ENCODE assay signal across 8 cellular contexts in the genomic region with DNA sequence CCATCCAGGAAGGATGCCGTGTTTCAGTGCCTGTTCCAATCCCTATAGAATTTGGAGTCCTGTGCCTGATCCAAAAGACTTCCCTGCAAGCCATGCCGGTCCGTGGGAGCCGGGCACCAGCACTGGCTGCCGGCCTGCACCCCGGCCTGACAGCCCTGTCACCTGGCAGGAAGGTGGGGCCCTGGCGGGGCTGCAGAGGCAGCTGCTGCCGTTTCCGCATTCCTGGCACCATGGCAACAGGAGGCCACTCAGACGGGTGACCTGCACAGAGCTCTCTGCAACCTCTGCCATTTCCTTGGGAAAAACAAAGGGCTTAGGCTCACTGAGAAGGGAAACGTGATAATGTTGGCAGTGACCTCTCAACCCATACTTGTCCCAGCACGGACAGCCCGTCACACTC.
A peak's percentile ranks its signal among the peaks of the same experiment; 100 is the strongest.
DNase-seq lines count a peak whose midpoint lies in the region; ATAC-seq and TF ChIP-seq lines count a peak whose summit lies in the region.

No MANE protein-coding gene starts in this region.

- no peak for TF ChIP-seq CTCF in GM06990 (IDR thresholded peaks at IDR 0.05; ENCODE audit: insufficient read depth, low read length, poor library complexity, severe bottlenecking)
- TF ChIP-seq CTCF in colonic mucosa (IDR thresholded peaks at IDR 0.05): no peak

- DNase-seq in GM06990 (ENCODE audit: extremely low read depth, insufficient read length): peak; percentile 30
- DNase-seq in NCI-H2029 (lab: John Stamatoyannopoulos, UW): peak; percentile 83
- peak; percentile 90 for DNase-seq in colonic mucosa
- DNase-seq in mucosa of gallbladder (ENCODE audit: low spot score): peak; percentile 87

- intact Hi-C loops in colonic mucosa (cut with DNase I): loop anchor here (10.0 kb wide), 1 partner anchor 1126 kb away; no protein-coding TSS in a partner anchor

- peak overlapping the region; percentile 8 to 12 for H3K9ac ChIP-seq in colonic mucosa (ENCODE audit: low read depth in 2 of 2, low read length in 2 of 2)

- no peak overlapping the region for H3K4me3 ChIP-seq in GM06990 (replicated peaks; ENCODE audit: low read depth, low read length)
- H3K4me3 ChIP-seq in colonic mucosa: no peak overlapping the region

- no peaks in the 10 kb centered on the region for H3K9me3 ChIP-seq in colonic mucosa

- no peaks in the 10 kb centered on the region for H3K36me3 ChIP-seq in GM06990 (ENCODE audit: control insufficient read depth, insufficient read depth, low read length)
- H3K36me3 ChIP-seq in colonic mucosa: no peaks in the 10 kb centered on the region

- H3K27ac ChIP-seq in colonic mucosa: no peak overlapping the region

- peaks cover 7% of the 10 kb centered on the region for H3K4me1 ChIP-seq in colonic mucosa

- H3K27me3 ChIP-seq in GM06990 (replicated peaks; ENCODE audit: control insufficient read depth, insufficient read depth, low read length): no peaks in the 10 kb centered on the region
- H3K27me3 ChIP-seq in colonic mucosa: no peaks in the 10 kb centered on the region

- no peak for ATAC-seq in HG02852 (IDR thresholded peaks at IDR 0.05; ENCODE audit: unreplicated experiment)
- no peak for ATAC-seq in HG03097 (IDR thresholded peaks at IDR 0.05; ENCODE audit: low FRiP score, unreplicated experiment)
- ATAC-seq in GM21447 (IDR thresholded peaks at IDR 0.05; ENCODE audit: unreplicated experiment): no peak
- ATAC-seq in HG03354 (IDR thresholded peaks at IDR 0.05; ENCODE audit: poor library complexity, severe bottlenecking, unreplicated experiment): no peak

Comparison
In these comparisons a context has a peak if more than half of its experiments do, and no peak if none do; other contexts are left out.
1. DNase-seq: peak in every context shown above with its lines; median percentile 90 in colonic mucosa; 87 in mucosa of gallbladder; 83 in NCI-H2029; 30 in GM06990.